ENCODE assay signal across 8 cellular contexts in genomic region chr13:41058229-41059070, GRCh38. TPM values are rescaled to one million over a fixed set of nuclear protein-coding genes. Genes with fewer than 3 reads are reported as not detected.
A peak's percentile ranks its signal among the peaks of the same experiment; 100 is the strongest.
DNase-seq lines count a peak whose midpoint lies in the region; ATAC-seq lines count a peak whose summit lies in the region.
"Had no signal": no experiment of that assay in that cellular context is flagged by ENCODE, and none has a peak within 500 bp of the region (broad histone marks: within the 10 kb centered on the region; RNA-seq: fewer than 3 reads in every experiment).

No MANE protein-coding gene starts in this region.

- no peak overlapping the region for H3K9ac ChIP-seq in HUES64 (ENCODE audit: low read depth, low read length)
- no peak overlapping the region for H3K9ac ChIP-seq in iPS-15b (ENCODE audit: low read depth, low read length)

- H3K27me3 ChIP-seq in HUES64 (ENCODE audit: insufficient read depth, low read length) (no peaks in the 10 kb centered on the region), iPS-15b (ENCODE audit: control insufficient read depth, insufficient read depth, low read length) (no peaks in the 10 kb centered on the region)

- no peak for DNase-seq in activated T-helper 2 cell treated with anti-CD3 and anti-CD28 coated beads, Interferon-gamma antibody, Interleukin-2, Interleukin-4, amounts not matched to agents 10 μg/mL and 5 μg/mL and 100 μg/mL, durations not matched to agents 14 hours and 24 hours and 36 hours (ENCODE audit: low spot score)
- no peak for DNase-seq in stimulated activated naive B cell treated with anti-CD40 and anti-IgM and Interleukin-4, amounts not matched to agents 10 μg/mL and 1 μg/mL and 100 μg/mL, for 72 hours
- no peak for DNase-seq in AG08395 (ENCODE audit: low spot score)
- no peak for DNase-seq in NCI-H1048 (lab: John Stamatoyannopoulos, UW)
- no peak for DNase-seq in NCI-H2107 (lab: John Stamatoyannopoulos, UW)
- DNase-seq: islet precursor cell had no signal

- WGBS in HUES64: 93% methylated on average over 18 of the region's 18 CpGs

- H3K4me3 Mint-ChIP-seq in activated T-helper 2 cell treated with anti-CD3 and anti-CD28 coated beads, Interferon-gamma antibody, Interleukin-2, Interleukin-4, amounts not matched to agents 10 μg/mL and 5 μg/mL and 100 μg/mL, durations not matched to agents 14 hours and 24 hours and 36 hours (ENCODE audit: low read depth): peak overlapping the region; percentile 32
- H3K4me3 Mint-ChIP-seq in stimulated activated naive B cell treated with anti-CD40 and anti-IgM and Interleukin-4, amounts not matched to agents 10 μg/mL and 1 μg/mL and 100 μg/mL, for 72 hours: peak overlapping the region; percentile 54 to 99

- intact Hi-C loops in activated T-helper 2 cell treated with anti-CD3 and anti-CD28 coated beads, Interferon-gamma antibody, Interleukin-2, Interleukin-4, amounts not matched to agents 10 μg/mL and 5 μg/mL and 100 μg/mL, durations not matched to agents 14 hours and 24 hours and 36 hours (cut with micrococcal nuclease): loop anchor here (2.0 kb wide), 1 partner anchor 404 kb away; no protein-coding TSS in a partner anchor

- no peaks in the 10 kb centered on the region for H3K27me3 Mint-ChIP-seq in activated T-helper 2 cell treated with anti-CD3 and anti-CD28 coated beads, Interferon-gamma antibody, Interleukin-2, Interleukin-4, amounts not matched to agents 10 μg/mL and 5 μg/mL and 100 μg/mL, durations not matched to agents 14 hours and 24 hours and 36 hours (ENCODE audit: low read depth)
- H3K27me3 Mint-ChIP-seq in stimulated activated naive B cell treated with anti-CD40 and anti-IgM and Interleukin-4, amounts not matched to agents 10 μg/mL and 1 μg/mL and 100 μg/mL, for 72 hours: no peaks in the 10 kb centered on the region

- no peaks in the 10 kb centered on the region for H3K9me3 Mint-ChIP-seq in activated T-helper 2 cell treated with anti-CD3 and anti-CD28 coated beads, Interferon-gamma antibody, Interleukin-2, Interleukin-4, amounts not matched to agents 10 μg/mL and 5 μg/mL and 100 μg/mL, durations not matched to agents 14 hours and 24 hours and 36 hours
- H3K9me3 Mint-ChIP-seq in stimulated activated naive B cell treated with anti-CD40 and anti-IgM and Interleukin-4, amounts not matched to agents 10 μg/mL and 1 μg/mL and 100 μg/mL, for 72 hours: no peaks in the 10 kb centered on the region

- H3K4me1 ChIP-seq in HUES64 (ENCODE audit: insufficient read depth, low read length) (peaks cover 18% of the 10 kb centered on the region; the same call in 1 of the 2 replicates), iPS-15b (ENCODE audit: control insufficient read depth, insufficient read depth, low read length) (peaks cover 6% of the 10 kb centered on the region)

- H3K36me3 Mint-ChIP-seq in activated T-helper 2 cell treated with anti-CD3 and anti-CD28 coated beads, Interferon-gamma antibody, Interleukin-2, Interleukin-4, amounts not matched to agents 10 μg/mL and 5 μg/mL and 100 μg/mL, durations not matched to agents 14 hours and 24 hours and 36 hours (ENCODE audit: low read depth): peaks cover 11% of the 10 kb centered on the region
- H3K36me3 Mint-ChIP-seq in stimulated activated naive B cell treated with anti-CD40 and anti-IgM and Interleukin-4, amounts not matched to agents 10 μg/mL and 1 μg/mL and 100 μg/mL, for 72 hours: peaks cover 11 to 25% of the 10 kb centered on the region in 2 donors

- peak overlapping the region; percentile 4 for H3K27ac Mint-ChIP-seq in activated T-helper 2 cell treated with anti-CD3 and anti-CD28 coated beads, Interferon-gamma antibody, Interleukin-2, Interleukin-4, amounts not matched to agents 10 μg/mL and 5 μg/mL and 100 μg/mL, durations not matched to agents 14 hours and 24 hours and 36 hours
- H3K27ac Mint-ChIP-seq in stimulated activated naive B cell treated with anti-CD40 and anti-IgM and Interleukin-4, amounts not matched to agents 10 μg/mL and 1 μg/mL and 100 μg/mL, for 72 hours: no peak overlapping the region

- H3K27ac ChIP-seq in HUES64 (ENCODE audit: low read depth, low read length): no peak overlapping the region

- no peak for ATAC-seq in stimulated activated naive B cell treated with anti-CD40 and anti-IgM and Interleukin-4, amounts not matched to agents 10 μg/mL and 1 μg/mL and 100 μg/mL, for 72 hours (replicated peaks)

- H3K9me3 ChIP-seq in HUES64 (ENCODE audit: insufficient read depth, low read depth, low read length) (no peaks in the 10 kb centered on the region), iPS-15b (ENCODE audit: control insufficient read depth, insufficient read depth, low read length) (no peaks in the 10 kb centered on the region)

- H3K4me3 ChIP-seq in HUES64 (ENCODE audit: low read length): peak overlapping the region; percentile 85
- peak overlapping the region; percentile 97 for H3K4me3 ChIP-seq in iPS-15b (ENCODE audit: low read depth, low read length)

- H3K4me1 Mint-ChIP-seq in activated T-helper 2 cell treated with anti-CD3 and anti-CD28 coated beads, Interferon-gamma antibody, Interleukin-2, Interleukin-4, amounts not matched to agents 10 μg/mL and 5 μg/mL and 100 μg/mL, durations not matched to agents 14 hours and 24 hours and 36 hours (ENCODE audit: low read depth): peaks cover 51% of the 10 kb centered on the region
- H3K4me1 Mint-ChIP-seq in stimulated activated naive B cell treated with anti-CD40 and anti-IgM and Interleukin-4, amounts not matched to agents 10 μg/mL and 1 μg/mL and 100 μg/mL, for 72 hours: peaks cover 40 to 85% of the 10 kb centered on the region in 2 donors

- H3K36me3 ChIP-seq in HUES64 (ENCODE audit: insufficient read depth, low read length) (peaks cover 6% of the 10 kb centered on the region), iPS-15b (ENCODE audit: control insufficient read depth, insufficient read depth, low read length) (no peaks in the 10 kb centered on the region)

RNA-seq across cellular contexts. Expression of gene WBP4, which starts 2.9 kb away (rescaled TPM):
- polyA plus RNA-seq in HUES64 (2013, experiment 1 of 2): 11.4 TPM
- polyA plus RNA-seq in HUES64 (2013, experiment 2 of 2): 15.2 TPM
- 13.3 and 13.8 TPM in 2 replicates for total RNA-seq in activated T-helper 2 cell treated with anti-CD3 and anti-CD28 coated beads, Interferon-gamma antibody, Interleukin-2, Interleukin-4, amounts not matched to agents 10 μg/mL and 5 μg/mL and 100 μg/mL, durations not matched to agents 14 hours and 24 hours and 36 hours

RNA-seq across cellular contexts. Expression of gene ELF1, which starts 39.3 kb away (rescaled TPM):
- 9.7 TPM for polyA plus RNA-seq in HUES64 (2013, experiment 1 of 2)
- 11.0 TPM for polyA plus RNA-seq in HUES64 (2013, experiment 2 of 2)
- 65.3 and 68.1 TPM in 2 replicates for total RNA-seq in activated T-helper 2 cell treated with anti-CD3 and anti-CD28 coated beads, Interferon-gamma antibody, Interleukin-2, Interleukin-4, amounts not matched to agents 10 μg/mL and 5 μg/mL and 100 μg/mL, durations not matched to agents 14 hours and 24 hours and 36 hours
